8 cellular contexts compared by ENCODE assay signal in genomic region chr19:35269425-35270117, GRCh38. TPM values are rescaled to one million over a fixed set of nuclear protein-coding genes. Genes with fewer than 3 reads are reported as not detected.
DNase-seq lines count a peak whose midpoint lies in the region; ATAC-seq and TF ChIP-seq lines count a peak whose summit lies in the region.

No MANE protein-coding gene starts in this region.

- peaks cover 15 to 69% of the 10 kb centered on the region in 2 donors for H3K4me1 ChIP-seq in left lung

- POLR2A ChIA-PET in activated CD4-positive, alpha-beta T cell treated with anti-CD3 and anti-CD28 coated beads, Interleukin-2, amount 10 ng/mL, durations not matched to agents 7 days and 5 days (lab: Charles Lee): no interaction called here

- CTCF ChIA-PET in activated CD4-positive, alpha-beta T cell treated with anti-CD3 and anti-CD28 coated beads, Interleukin-2, amount 10 ng/mL, durations not matched to agents 7 days and 5 days (lab: Charles Lee): interaction anchor here (0.5 to 1.6 kb wide), 7 partner anchors 10 to 341 kb away, joined by 3 to 5 read pairs (median 3); no protein-coding TSS in a partner anchor

- peak; percentile 74 to 90 for TF ChIP-seq CTCF in left lung (IDR thresholded peaks at IDR 0.05)

- H3K27ac ChIP-seq in left lung: peak overlapping the region; percentile 87 to 93

- H3K36me3 Mint-ChIP-seq in activated CD4-positive, alpha-beta T cell treated with anti-CD3 and anti-CD28 coated beads, Interleukin-2, amount 10 ng/mL, durations not matched to agents 7 days and 5 days (ENCODE audit: low read depth): peaks cover 46% of the 10 kb centered on the region

- H3K9me3 Mint-ChIP-seq in activated CD4-positive, alpha-beta T cell treated with anti-CD3 and anti-CD28 coated beads, Interleukin-2, amount 10 ng/mL, durations not matched to agents 7 days and 5 days: no peaks in the 10 kb centered on the region

- peak overlapping the region; percentile 63 for H3K4me3 Mint-ChIP-seq in activated CD4-positive, alpha-beta T cell treated with anti-CD3 and anti-CD28 coated beads, Interleukin-2, amount 10 ng/mL, durations not matched to agents 7 days and 5 days

- DNase-seq in AG08396 (ENCODE audit: low spot score) (peak; percentile 85), NCI-H510A (lab: John Stamatoyannopoulos, UW) (peak; percentile 72), dedifferentiated amniotic fluid mesenchymal stem cell (ENCODE audit: extremely low spot score) (peak; percentile 47), left lung (peak; percentile 90 to 96)
- DNase-seq in activated CD4-positive, alpha-beta T cell treated with anti-CD3 and anti-CD28 coated beads, Interleukin-2, amount 10 ng/mL, durations not matched to agents 7 days and 5 days: peak; percentile 79
- DNase-seq in stimulated activated CD4-positive, alpha-beta T cell treated with anti-CD3 and anti-CD28 coated beads, Interleukin-2, amount 100 ng/mL, for 48 hours: peak; percentile 66 to 70

- H3K27me3 Mint-ChIP-seq in activated CD4-positive, alpha-beta T cell treated with anti-CD3 and anti-CD28 coated beads, Interleukin-2, amount 10 ng/mL, durations not matched to agents 7 days and 5 days: no peaks in the 10 kb centered on the region

- intact Hi-C loops in left lung (cut with DNase I): no loop called here

- peaks cover 0 to 51% of the 10 kb centered on the region in 2 donors for H3K36me3 ChIP-seq in left lung

- H3K4me1 Mint-ChIP-seq in activated CD4-positive, alpha-beta T cell treated with anti-CD3 and anti-CD28 coated beads, Interleukin-2, amount 10 ng/mL, durations not matched to agents 7 days and 5 days: peaks cover 41% of the 10 kb centered on the region

- no peaks in the 10 kb centered on the region for H3K27me3 ChIP-seq in left lung

- ATAC-seq in GM18868 (IDR thresholded peaks at IDR 0.05; ENCODE audit: unreplicated experiment) (peak; percentile 36), HG03175 (IDR thresholded peaks at IDR 0.05; ENCODE audit: unreplicated experiment) (peak; percentile 55), left lung (peak; percentile 69)

- H3K9me3 ChIP-seq in left lung: no peaks in the 10 kb centered on the region

- H3K4me3 ChIP-seq in left lung: peak overlapping the region; percentile 48 to 80

- H3K27ac Mint-ChIP-seq in activated CD4-positive, alpha-beta T cell treated with anti-CD3 and anti-CD28 coated beads, Interleukin-2, amount 10 ng/mL, durations not matched to agents 7 days and 5 days: peak overlapping the region; percentile 80

RNA-seq across cellular contexts. Expression of gene USF2, which starts 0.8 kb away (rescaled TPM):
- total RNA-seq in activated CD4-positive, alpha-beta T cell treated with anti-CD3 and anti-CD28 coated beads, Interleukin-2, amount 10 ng/mL, durations not matched to agents 7 days and 5 days: 100 to 1,000 TPM; 150 to 162 TPM
- 100 to 1,000 TPM; 123 to 148 TPM for total RNA-seq in left lung

RNA-seq across cellular contexts. Expression of gene HAMP, which starts 12.8 kb away (rescaled TPM):
- 1 to 10 TPM in 1 of 2 experiments, under 1 TPM in 1; 0.92 to 1.2 TPM for total RNA-seq in activated CD4-positive, alpha-beta T cell treated with anti-CD3 and anti-CD28 coated beads, Interleukin-2, amount 10 ng/mL, durations not matched to agents 7 days and 5 days
- total RNA-seq in left lung: 1 to 10 TPM; 1.1 to 1.9 TPM

RNA-seq across cellular contexts. Expression of gene LSR, which starts 20.8 kb away (rescaled TPM):
- 1 to 10 TPM; 3.5 to 3.6 TPM for total RNA-seq in activated CD4-positive, alpha-beta T cell treated with anti-CD3 and anti-CD28 coated beads, Interleukin-2, amount 10 ng/mL, durations not matched to agents 7 days and 5 days
- total RNA-seq in left lung: 100 to 1,000 TPM in 1 of 2 donors, 10 to 100 TPM in 1; 65.4 to 130 TPM

RNA-seq across cellular contexts. Expression of gene MAG, which starts 22.4 kb away (rescaled TPM):
- total RNA-seq in activated CD4-positive, alpha-beta T cell treated with anti-CD3 and anti-CD28 coated beads, Interleukin-2, amount 10 ng/mL, durations not matched to agents 7 days and 5 days: not detected
- total RNA-seq in left lung: not detected

RNA-seq across cellular contexts. Expression of gene FAM187B, which starts 41.0 kb away (rescaled TPM):
- total RNA-seq in activated CD4-positive, alpha-beta T cell treated with anti-CD3 and anti-CD28 coated beads, Interleukin-2, amount 10 ng/mL, durations not matched to agents 7 days and 5 days: not detected
- total RNA-seq in left lung: under 1 TPM in 1 of 2 donors, not detected in 1; 0.20 TPM

Comparison
In these comparisons a context has a peak if more than half of its experiments do, and no peak if none do; other contexts are left out.
1. Peak in every context shown above with its lines: DNase-seq, ATAC-seq, H3K4me3 ChIP-seq and H3K27ac ChIP-seq.
2. RNA of gene LSR, which starts 20.8 kb away (total RNA-seq): 65.4 to 130 TPM in left lung; 3.5 to 3.6 TPM in activated CD4-positive, alpha-beta T cell treated with anti-CD3 and anti-CD28 coated beads, Interleukin-2, amount 10 ng/mL, durations not matched to agents 7 days and 5 days; every median in the first group is over 10 times any median in the second.